1 cellular context compared by ENCODE assay signal in the genomic region with DNA sequence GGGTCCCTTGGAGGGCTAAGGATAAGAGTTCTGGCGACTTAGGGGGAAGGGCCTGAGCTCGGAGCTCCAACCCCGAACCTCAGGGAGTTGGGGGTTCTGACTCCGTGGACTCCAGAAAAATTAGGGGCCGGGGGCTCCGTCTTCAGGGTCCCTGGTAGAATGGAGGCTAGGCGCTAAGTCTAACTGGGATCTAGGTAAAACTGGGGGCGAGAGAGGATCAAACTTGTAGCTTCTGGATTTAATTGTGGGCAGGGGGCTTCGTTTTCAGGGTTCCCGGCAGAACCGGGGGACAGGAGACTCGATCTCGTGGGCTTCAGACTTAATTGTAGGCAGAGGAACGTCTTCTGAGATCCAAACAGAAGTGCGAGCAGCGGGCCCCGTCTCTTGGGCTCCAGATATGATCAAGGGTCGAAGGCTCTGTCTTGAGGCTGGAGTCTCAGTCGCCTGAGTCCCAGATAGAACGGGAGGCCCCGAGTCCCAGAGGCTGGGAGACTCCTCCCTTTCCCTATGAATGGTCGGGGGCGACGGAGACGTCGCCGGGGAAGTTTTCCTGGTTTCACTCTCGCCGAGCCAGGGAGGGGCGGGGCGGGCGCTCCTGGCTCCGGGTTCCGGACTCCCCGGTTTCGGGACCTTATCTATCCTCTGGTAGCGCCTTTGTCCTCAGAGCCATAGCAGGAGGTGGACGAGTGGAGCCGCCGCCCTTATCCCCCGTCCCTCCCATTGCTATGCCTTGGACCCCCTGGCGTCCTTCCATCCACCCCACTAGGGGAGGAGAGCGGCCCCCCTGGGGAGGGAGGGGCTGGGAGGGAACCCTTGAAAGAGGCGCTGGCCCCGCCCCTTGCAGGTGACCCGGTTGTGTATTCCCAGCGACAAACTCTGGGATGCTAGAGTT.
A peak's percentile ranks its signal among the peaks of the same experiment; 100 is the strongest.
TF ChIP-seq lines count a peak whose summit lies in the region.

No MANE protein-coding gene starts in this region.

TF ChIP-seq in SK-N-SH, 30 proteins besides CTCF, POLR2A, EP300 and RAD21:
- TF ChIP-seq TCF12 (IDR thresholded peaks at IDR 0.05) (no peak), IRF3 (IDR thresholded peaks at IDR 0.05; ENCODE audit: low read depth, low read length) (no peak), MXI1 (IDR thresholded peaks at IDR 0.05; ENCODE audit: low read depth, low read length) (no peak), MEF2A (IDR thresholded peaks at IDR 0.05; ENCODE audit: borderline replicate concordance, low read depth) (no peak), CHD2 (IDR thresholded peaks at IDR 0.05; ENCODE audit: low read length, partially characterized antibody) (no peak), SIN3A (IDR thresholded peaks at IDR 0.05; ENCODE audit: borderline replicate concordance, low read depth, low read length) (0 out of 2 replicates have a peak, but pooled peaks have one; percentile 8), RXRA (IDR thresholded peaks at IDR 0.05; ENCODE audit: borderline replicate concordance, low read depth) (no peak), EZH2phosphoT487 (IDR thresholded peaks at IDR 0.05; ENCODE audit: borderline replicate concordance, low read depth) (no peak), RFX5 (IDR thresholded peaks at IDR 0.05; ENCODE audit: low read length) (no peak), GABPA (IDR thresholded peaks at IDR 0.05; ENCODE audit: low read depth) (peak; percentile 53; the same call in 1 of the 2 replicates), POLR2AphosphoS5 (IDR thresholded peaks at IDR 0.05; ENCODE audit: low read depth, low read length) (no peak), TEAD4 (IDR thresholded peaks at IDR 0.05; ENCODE audit: borderline replicate concordance, insufficient read depth) (0 out of 2 replicates have a peak, but pooled peaks have one; percentile 1), NRF1 (IDR thresholded peaks at IDR 0.05; ENCODE audit: low read depth, low read length) (no peak), ELF1 (IDR thresholded peaks at IDR 0.05) (no peak)
- TF ChIP-seq, protein P1, sequence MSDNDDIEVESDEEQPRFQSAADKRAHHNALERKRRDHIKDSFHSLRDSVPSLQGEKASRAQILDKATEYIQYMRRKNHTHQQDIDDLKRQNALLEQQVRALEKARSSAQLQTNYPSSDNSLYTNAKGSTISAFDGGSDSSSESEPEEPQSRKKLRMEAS (IDR thresholded peaks at IDR 0.05; ENCODE audit: low read depth): no peak; the same call in 1 of the 2 replicates
- TF ChIP-seq, protein P2, sequence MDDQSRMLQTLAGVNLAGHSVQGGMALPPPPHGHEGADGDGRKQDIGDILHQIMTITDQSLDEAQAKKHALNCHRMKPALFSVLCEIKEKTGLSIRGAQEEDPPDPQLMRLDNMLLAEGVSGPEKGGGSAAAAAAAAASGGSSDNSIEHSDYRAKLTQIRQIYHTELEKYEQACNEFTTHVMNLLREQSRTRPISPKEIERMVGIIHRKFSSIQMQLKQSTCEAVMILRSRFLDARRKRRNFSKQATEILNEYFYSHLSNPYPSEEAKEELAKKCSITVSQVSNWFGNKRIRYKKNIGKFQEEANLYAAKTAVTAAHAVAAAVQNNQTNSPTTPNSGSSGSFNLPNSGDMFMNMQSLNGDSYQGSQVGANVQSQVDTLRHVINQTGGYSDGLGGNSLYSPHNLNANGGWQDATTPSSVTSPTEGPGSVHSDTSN (IDR thresholded peaks at IDR 0.05): no peak
- TF ChIP-seq, protein P3, sequence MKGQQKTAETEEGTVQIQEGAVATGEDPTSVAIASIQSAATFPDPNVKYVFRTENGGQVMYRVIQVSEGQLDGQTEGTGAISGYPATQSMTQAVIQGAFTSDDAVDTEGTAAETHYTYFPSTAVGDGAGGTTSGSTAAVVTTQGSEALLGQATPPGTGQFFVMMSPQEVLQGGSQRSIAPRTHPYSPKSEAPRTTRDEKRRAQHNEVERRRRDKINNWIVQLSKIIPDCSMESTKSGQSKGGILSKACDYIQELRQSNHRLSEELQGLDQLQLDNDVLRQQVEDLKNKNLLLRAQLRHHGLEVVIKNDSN (IDR thresholded peaks at IDR 0.05; ENCODE audit: borderline replicate concordance, low read depth): no peak
TF ChIP-seq in SK-N-SH: peak in this region for 3.
